ENCODE assay signal across 8 cellular contexts in genomic region chr1:48870596-48870995, GRCh38.
A peak's percentile ranks its signal among the peaks of the same experiment; 100 is the strongest.
DNase-seq lines count a peak whose midpoint lies in the region; ATAC-seq, FAIRE-seq and TF ChIP-seq lines count a peak whose summit lies in the region.

No MANE protein-coding gene starts in this region.

- peak overlapping the region in 1 of 2 donors; percentile 38 for H3K27ac Mint-ChIP-seq in stimulated activated naive CD8-positive, alpha-beta T cell treated with anti-CD3 and anti-CD28 coated beads, Interleukin-15, amount 100 ng/mL, for 72 hours

- H3K27me3 ChIP-seq in bronchial epithelial cell (ENCODE audit: control insufficient read depth, insufficient read depth, low read length) = no peaks in the 10 kb centered on the region

- H3K27me3 Mint-ChIP-seq in stimulated activated naive CD8-positive, alpha-beta T cell treated with anti-CD3 and anti-CD28 coated beads, Interleukin-15, amount 100 ng/mL, for 72 hours = peaks cover 47% of the 10 kb centered on the region

- no peaks in the 10 kb centered on the region for H3K4me1 Mint-ChIP-seq in stimulated activated naive CD8-positive, alpha-beta T cell treated with anti-CD3 and anti-CD28 coated beads, Interleukin-15, amount 100 ng/mL, for 72 hours

- FAIRE-seq in bronchial epithelial cell (lab: Jason Lieb, UNC) (no peak), HTR-8/SVneo (lab: Jason Lieb, UNC) (no peak), GM12892 (lab: Jason Lieb, UNC) (no peak)

- no peaks in the 10 kb centered on the region for H3K9me3 Mint-ChIP-seq in stimulated activated naive CD8-positive, alpha-beta T cell treated with anti-CD3 and anti-CD28 coated beads, Interleukin-15, amount 100 ng/mL, for 72 hours

- peak; percentile 56 for ATAC-seq in stimulated activated naive CD8-positive, alpha-beta T cell treated with anti-CD3 and anti-CD28 coated beads, Interleukin-15, amount 100 ng/mL, for 72 hours

- TF ChIP-seq POLR2A in GM12892 (IDR thresholded peaks at IDR 0.05; ENCODE audit: low read depth, low read length) = no peak

- DNase-seq in stimulated activated CD4-positive, alpha-beta T cell treated with anti-CD3 and anti-CD28 coated beads, Interleukin-15, amount 100 ng/mL, for 24 hours = peak; percentile 13
- DNase-seq in stimulated activated CD4-positive, alpha-beta T cell treated with anti-CD3 and anti-CD28 coated beads, Interleukin-4, amount 100 ng/mL, for 4 hours = no peak
- DNase-seq in HT1080 (ENCODE audit: low read depth) (peak; percentile 18), bronchial epithelial cell (ENCODE audit: low read depth) (peak; percentile 44), HTR-8/SVneo (ENCODE audit: insufficient read length, low spot score) (no peak), GM12892 (ENCODE audit: insufficient read length) (no peak)
- DNase-seq in stimulated activated naive CD8-positive, alpha-beta T cell treated with anti-CD3 and anti-CD28 coated beads, Interleukin-15, amount 100 ng/mL, for 72 hours = no peak
- no peak for DNase-seq in effector CD4-positive, alpha-beta T cell

- no peak overlapping the region for H3K4me3 ChIP-seq in bronchial epithelial cell (ENCODE audit: low read depth, low read length)

- no peak overlapping the region for H3K4me3 Mint-ChIP-seq in stimulated activated naive CD8-positive, alpha-beta T cell treated with anti-CD3 and anti-CD28 coated beads, Interleukin-15, amount 100 ng/mL, for 72 hours

- no peaks in the 10 kb centered on the region for H3K36me3 ChIP-seq in bronchial epithelial cell (ENCODE audit: control insufficient read depth, insufficient read depth, low read length)

- peak; percentile 64 for TF ChIP-seq CTCF in bronchial epithelial cell (IDR thresholded peaks at IDR 0.05; ENCODE audit: insufficient read depth, low read length, severe bottlenecking)

Comparison
In these comparisons a context has a peak if more than half of its experiments do, and no peak if none do; other contexts are left out.
1. DNase-seq: peak in stimulated activated CD4-positive, alpha-beta T cell treated with anti-CD3 and anti-CD28 coated beads, Interleukin-15, amount 100 ng/mL, for 24 hours (single experiment), HT1080 (single experiment) and bronchial epithelial cell (single experiment); none in stimulated activated CD4-positive, alpha-beta T cell treated with anti-CD3 and anti-CD28 coated beads, Interleukin-4, amount 100 ng/mL, for 4 hours (0 of 2), stimulated activated naive CD8-positive, alpha-beta T cell treated with anti-CD3 and anti-CD28 coated beads, Interleukin-15, amount 100 ng/mL, for 72 hours (0 of 2), HTR-8/SVneo (single experiment), GM12892 (single experiment) and effector CD4-positive, alpha-beta T cell (single experiment).